6 cellular contexts compared by ENCODE assay signal in the genomic region with DNA sequence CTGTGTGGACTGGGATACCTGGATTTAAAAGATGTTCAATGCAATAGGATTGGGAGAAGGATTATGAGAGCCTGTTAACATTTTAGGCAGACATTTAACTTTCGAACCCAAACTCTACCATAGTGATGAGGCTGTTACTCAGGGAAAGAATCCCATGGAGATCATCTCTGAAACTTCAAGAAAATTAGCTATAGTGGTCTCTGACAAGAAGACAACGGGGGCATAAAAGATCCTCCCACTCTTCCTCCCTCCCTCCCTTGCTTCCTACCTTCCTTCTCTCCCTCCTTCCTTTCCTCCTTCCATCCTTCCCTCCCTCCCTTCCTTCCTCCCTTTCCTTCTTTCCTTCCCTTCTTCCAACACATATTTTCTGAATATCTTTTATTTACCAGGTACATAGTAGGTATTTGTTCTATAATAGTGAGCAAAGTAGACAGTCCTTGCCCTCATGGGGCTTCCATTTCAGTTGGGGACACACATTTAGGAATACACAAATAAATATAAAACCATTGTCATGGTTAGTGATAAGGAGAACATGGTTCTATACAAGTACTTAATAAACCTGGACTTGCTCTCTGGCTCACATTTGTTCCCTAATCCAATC.
"Had no signal": no experiment of that assay in that cellular context is flagged by ENCODE, and none has a peak within 500 bp of the region (broad histone marks: within the 10 kb centered on the region; RNA-seq: fewer than 3 reads in every experiment).

No MANE protein-coding gene starts in this region.

- H3K27ac ChIP-seq: HL-60, KMS-11 had no signal

- H3K9ac ChIP-seq: KMS-11 had no signal

- FAIRE-seq: HTR-8/SVneo had no signal

- H3K4me2 ChIP-seq: KMS-11 had no signal

- DNase-seq: IMR-90, KBM-7, KG1 had no signal
